In genomic region chr2:188628989-188629889, GRCh38 we compare ENCODE assay signal across 12 cellular contexts.
A peak's percentile ranks its signal among the peaks of the same experiment; 100 is the strongest.
DNase-seq lines count a peak whose midpoint lies in the region; ATAC-seq and TF ChIP-seq lines count a peak whose summit lies in the region.
"Had no signal": no experiment of that assay in that cellular context is flagged by ENCODE, and none has a peak within 500 bp of the region (broad histone marks: within the 10 kb centered on the region; RNA-seq: fewer than 3 reads in every experiment).

No MANE protein-coding gene starts in this region.

- no peak overlapping the region for H3K4me3 Mint-ChIP-seq in GM23338

- H3K9me3 Mint-ChIP-seq in GM23338, result no peaks in the 10 kb centered on the region

- no peaks in the 10 kb centered on the region for H4K20me1 ChIP-seq in GM23338 (replicated peaks; ENCODE audit: insufficient read depth)

- no peaks in the 10 kb centered on the region for H3K79me2 ChIP-seq in GM23338 (replicated peaks; ENCODE audit: insufficient read depth)

- no peak for ATAC-seq in GM23338

- H3K27me3 ChIP-seq in GM23338 (ENCODE audit: insufficient read depth), result no peaks in the 10 kb centered on the region
- no peaks in the 10 kb centered on the region for H3K27me3 ChIP-seq in SJCRH30
- H3K27me3 ChIP-seq: neutrophil had no signal

- no peaks in the 10 kb centered on the region for H3K4me1 ChIP-seq in GM23338 (ENCODE audit: insufficient read depth)
- peaks cover 17% of the 10 kb centered on the region for H3K4me1 ChIP-seq in SJCRH30

- H3K36me3 Mint-ChIP-seq in GM23338 (ENCODE audit: low read depth), result no peaks in the 10 kb centered on the region

- no peak overlapping the region for H3K4me2 ChIP-seq in GM23338
- H3K4me2 ChIP-seq: KMS-11 had no signal

- H3K27ac Mint-ChIP-seq in GM23338, result no peak overlapping the region

- no peak overlapping the region for H3K27ac ChIP-seq in GM23338 (ENCODE audit: low read depth)
- H3K27ac ChIP-seq in SJCRH30, result no peak overlapping the region
- H3K27ac ChIP-seq in skin epidermis, result peak overlapping the region in 17 of 21 experiments; percentile 27 to 89 (median 63)
- H3K27ac ChIP-seq: KMS-11, neutrophil had no signal

- no peaks in the 10 kb centered on the region for H3F3A ChIP-seq in GM23338 (replicated peaks; ENCODE audit: low read depth)

- DNase-seq in GM23338 (ENCODE audit: low spot score), result no peak
- peak; percentile 60 to 83 for DNase-seq in SJCRH30
- peak; percentile 95 for DNase-seq in fibroblast of the aortic adventitia (ENCODE audit: low read depth)
- DNase-seq in activated T-cell treated with anti-CD3 and anti-CD28 coated beads, Interleukin-2, amount 50 U/mL, for 1 hour, result no peak
- DNase-seq in NCI-H1694 treated with DMSO at 0.1 percent for 48 hours (lab: John Stamatoyannopoulos, UW), result no peak
- no peak for DNase-seq in ACHN
- DNase-seq in activated CD4-positive, CD25-positive, alpha-beta regulatory T cell treated with anti-CD3 and anti-CD28 coated beads, Interleukin-2, amount 50 U/mL, for 72 hours, result no peak
- DNase-seq: activated CD4-positive, alpha-beta T cell treated with anti-CD3 and anti-CD28 coated beads, Interleukin-2, amount 50 U/mL, for 1 hour; hypothalamus had no signal

- 0 out of 2 replicates have a peak, but pooled peaks cover 5% of the 10 kb centered on the region for H3K9me2 ChIP-seq in GM23338 (ENCODE audit: insufficient read depth)

- in situ Hi-C loops in ACHN (cut with HindIII; ENCODE audit: low pct_ligation_motif_present, low pct_unique_long_range_greater_than_20kb, low sequenced_read_pairs), result no loop called here

- TF ChIP-seq CTCF in GM23338 (conservative IDR thresholded peaks at IDR 0.05; ENCODE audit: low read depth in 2 of 2), result no peak
- no peak for TF ChIP-seq CTCF in fibroblast of the aortic adventitia (IDR thresholded peaks at IDR 0.05; ENCODE audit: insufficient read depth, low read length)

- H3K9me3 ChIP-seq in SJCRH30 (replicated peaks), result no peaks in the 10 kb centered on the region
- H3K9me3 ChIP-seq: neutrophil had no signal

- H3K27me3 Mint-ChIP-seq in GM23338 (ENCODE audit: insufficient read depth, low read depth, poor library complexity), result no peaks in the 10 kb centered on the region

- H3K4me3 ChIP-seq in GM23338 (no peak overlapping the region), SJCRH30 (no peak overlapping the region), fibroblast of the aortic adventitia (ENCODE audit: low read depth, low read length) (no peak overlapping the region), skin epidermis (no peak overlapping the region)

- H2AFZ ChIP-seq in GM23338, result peak overlapping the region; percentile 4

- peaks cover 1% of the 10 kb centered on the region; the same call in 1 of the 3 replicates for H3K4me1 Mint-ChIP-seq in GM23338

- H3K36me3 ChIP-seq in GM23338 (ENCODE audit: insufficient read depth) (no peaks in the 10 kb centered on the region), SJCRH30 (no peaks in the 10 kb centered on the region)
- H3K36me3 ChIP-seq: neutrophil had no signal

TF ChIP-seq in GM23338, 12 proteins besides CTCF, POLR2A, EP300 and RAD21:
- TF ChIP-seq REST (IDR thresholded peaks at IDR 0.05; ENCODE audit: unreplicated experiment) (no peak), EZH2phosphoT487 (IDR thresholded peaks at IDR 0.05; ENCODE audit: unreplicated experiment) (no peak), ZNF331 (CRISPR knock-in tag; IDR thresholded peaks at IDR 0.05; ENCODE audit: low read depth) (no peak), ZNF114 (CRISPR knock-in tag; IDR thresholded peaks at IDR 0.05) (no peak), ZNF462 (CRISPR knock-in tag; IDR thresholded peaks at IDR 0.05) (no peak), EZH2 (IDR thresholded peaks at IDR 0.05; ENCODE audit: low read depth, unreplicated experiment) (no peak)
TF ChIP-seq in GM23338: peak in this region for 0.

Comparison
In these comparisons a context has a peak if more than half of its experiments do, and no peak if none do; other contexts are left out.
1. DNase-seq: peak in SJCRH30 (2 of 2) and fibroblast of the aortic adventitia (single experiment); none in GM23338 (single experiment), activated T-cell treated with anti-CD3 and anti-CD28 coated beads, Interleukin-2, amount 50 U/mL, for 1 hour (single experiment), NCI-H1694 treated with DMSO at 0.1 percent for 48 hours (single experiment), ACHN (single experiment) and activated CD4-positive, CD25-positive, alpha-beta regulatory T cell treated with anti-CD3 and anti-CD28 coated beads, Interleukin-2, amount 50 U/mL, for 72 hours (single experiment).
2. H3K27ac ChIP-seq: peak in skin epidermis (17 of 21); none in GM23338 (single experiment) and SJCRH30 (single experiment).